Comparison of ENCODE assay signal across 8 cellular contexts in genomic region chr11:14764899-14765527, GRCh38.
DNase-seq lines count a peak whose midpoint lies in the region; ATAC-seq and TF ChIP-seq lines count a peak whose summit lies in the region.

No MANE protein-coding gene starts in this region.

- DNase-seq in GDM1 (lab: John Stamatoyannopoulos, UW) (peak; percentile 44), GM20000 (ENCODE audit: low spot score) (peak; percentile 36), NCI-H446 treated with DMSO at 0.1 percent for 48 hours (lab: John Stamatoyannopoulos, UW) (no peak), putamen (ENCODE audit: low spot score) (no peak), dermis blood vessel endothelial cell (no peak)
- DNase-seq in activated CD4-positive, alpha-beta memory T cell treated with anti-CD3 and anti-CD28 coated beads, Interleukin-2, amount 10 ng/mL, durations not matched to agents 7 days and 5 days = peak; percentile 47

- H3K36me3 Mint-ChIP-seq in activated CD4-positive, alpha-beta memory T cell treated with anti-CD3 and anti-CD28 coated beads, Interleukin-2, amount 10 ng/mL, durations not matched to agents 7 days and 5 days (ENCODE audit: low read depth) = peaks cover 10% of the 10 kb centered on the region
- no peaks in the 10 kb centered on the region for H3K36me3 Mint-ChIP-seq in stimulated activated memory B cell treated with anti-CD40 and anti-IgM and Interleukin-4, amounts not matched to agents 10 μg/mL and 1 μg/mL and 100 μg/mL, for 72 hours

- no peak overlapping the region for H3K27ac Mint-ChIP-seq in activated CD4-positive, alpha-beta memory T cell treated with anti-CD3 and anti-CD28 coated beads, Interleukin-2, amount 10 ng/mL, durations not matched to agents 7 days and 5 days
- no peak overlapping the region for H3K27ac Mint-ChIP-seq in stimulated activated memory B cell treated with anti-CD40 and anti-IgM and Interleukin-4, amounts not matched to agents 10 μg/mL and 1 μg/mL and 100 μg/mL, for 72 hours

- peak overlapping the region; percentile 52 for H3K4me3 Mint-ChIP-seq in activated CD4-positive, alpha-beta memory T cell treated with anti-CD3 and anti-CD28 coated beads, Interleukin-2, amount 10 ng/mL, durations not matched to agents 7 days and 5 days
- peak overlapping the region; percentile 16 for H3K4me3 Mint-ChIP-seq in stimulated activated memory B cell treated with anti-CD40 and anti-IgM and Interleukin-4, amounts not matched to agents 10 μg/mL and 1 μg/mL and 100 μg/mL, for 72 hours

- CTCF ChIA-PET in activated CD4-positive, alpha-beta memory T cell treated with anti-CD3 and anti-CD28 coated beads, Interleukin-2, amount 10 ng/mL, durations not matched to agents 7 days and 5 days (lab: Charles Lee) = interaction anchor here (0.6 to 4.5 kb wide), 8 partner anchors 25 to 265 kb away, joined by 3 to 28 read pairs (median 6); partner anchors contain the start of gene PDE3B

- no peak for TF ChIP-seq CTCF in GM20000 (IDR thresholded peaks at IDR 0.05; ENCODE audit: extremely low read depth, missing control alignments)

- POLR2A ChIA-PET in activated CD4-positive, alpha-beta memory T cell treated with anti-CD3 and anti-CD28 coated beads, Interleukin-2, amount 10 ng/mL, durations not matched to agents 7 days and 5 days (lab: Charles Lee) = interaction anchor here (0.7 to 8.6 kb wide), 24 partner anchors 9 to 1302 kb away, joined by 3 to 111 read pairs (median 4); partner anchors contain the start of genes BTBD10, COPB1, CYP2R1 and PDE3B

- H3K4me1 Mint-ChIP-seq in activated CD4-positive, alpha-beta memory T cell treated with anti-CD3 and anti-CD28 coated beads, Interleukin-2, amount 10 ng/mL, durations not matched to agents 7 days and 5 days = peaks cover 36% of the 10 kb centered on the region
- peaks cover 15% of the 10 kb centered on the region for H3K4me1 Mint-ChIP-seq in stimulated activated memory B cell treated with anti-CD40 and anti-IgM and Interleukin-4, amounts not matched to agents 10 μg/mL and 1 μg/mL and 100 μg/mL, for 72 hours

- no peaks in the 10 kb centered on the region for H3K27me3 Mint-ChIP-seq in activated CD4-positive, alpha-beta memory T cell treated with anti-CD3 and anti-CD28 coated beads, Interleukin-2, amount 10 ng/mL, durations not matched to agents 7 days and 5 days
- peaks cover 5% of the 10 kb centered on the region for H3K27me3 Mint-ChIP-seq in stimulated activated memory B cell treated with anti-CD40 and anti-IgM and Interleukin-4, amounts not matched to agents 10 μg/mL and 1 μg/mL and 100 μg/mL, for 72 hours

- peak; percentile 92 for ATAC-seq in HG03520 (IDR thresholded peaks at IDR 0.05; ENCODE audit: unreplicated experiment)
- peak; percentile 91 for ATAC-seq in stimulated activated memory B cell treated with anti-CD40 and anti-IgM and Interleukin-4, amounts not matched to agents 10 μg/mL and 1 μg/mL and 100 μg/mL, for 72 hours

- no peaks in the 10 kb centered on the region for H3K9me3 Mint-ChIP-seq in activated CD4-positive, alpha-beta memory T cell treated with anti-CD3 and anti-CD28 coated beads, Interleukin-2, amount 10 ng/mL, durations not matched to agents 7 days and 5 days
- H3K9me3 Mint-ChIP-seq in stimulated activated memory B cell treated with anti-CD40 and anti-IgM and Interleukin-4, amounts not matched to agents 10 μg/mL and 1 μg/mL and 100 μg/mL, for 72 hours = no peaks in the 10 kb centered on the region

Comparison
In these comparisons a context has a peak if more than half of its experiments do, and no peak if none do; other contexts are left out.
1. DNase-seq: peak in GDM1 (single experiment), GM20000 (single experiment) and activated CD4-positive, alpha-beta memory T cell treated with anti-CD3 and anti-CD28 coated beads, Interleukin-2, amount 10 ng/mL, durations not matched to agents 7 days and 5 days (single experiment); none in NCI-H446 treated with DMSO at 0.1 percent for 48 hours (single experiment), putamen (single experiment) and dermis blood vessel endothelial cell (single experiment).